ENCODE assay signal across 22 cellular contexts in genomic region chr19:50465000-50465399, GRCh38. TPM values are rescaled to one million over a fixed set of nuclear protein-coding genes. Genes with fewer than 3 reads are reported as not detected.
DNase-seq lines count a peak whose midpoint lies in the region; ATAC-seq, FAIRE-seq and TF ChIP-seq lines count a peak whose summit lies in the region.
"Had no signal": no experiment of that assay in that cellular context is flagged by ENCODE, and none has a peak within 500 bp of the region (broad histone marks: within the 10 kb centered on the region; RNA-seq: fewer than 3 reads in every experiment).

No MANE protein-coding gene starts in this region.

- H4K20me1 ChIP-seq in H1 (replicated peaks in 1 of 2; ENCODE audit: control insufficient read depth in 1 of 2, insufficient read depth in 2 of 2, low read length in 2 of 2): no peaks in the 10 kb centered on the region

- no peaks in the 10 kb centered on the region for H3K79me2 ChIP-seq in H1 (ENCODE audit: control insufficient read depth in 1 of 2, insufficient read depth in 2 of 2, low read length in 2 of 2)

- no peak overlapping the region for H2AK5ac ChIP-seq in H1 (ENCODE audit: low read depth, low read length)

- H3K27me3 ChIP-seq in H1 (replicated peaks in 1 of 4; ENCODE audit: control insufficient read depth in 3 of 4, extremely low read depth in 1 of 4, insufficient read depth in 3 of 4, low read length in 3 of 4) (no peaks in the 10 kb centered on the region; a peak in 1 of 7 replicates), right lobe of liver (no peaks in the 10 kb centered on the region), skeletal muscle tissue (ENCODE audit: control insufficient read depth in 3 of 3, insufficient read depth in 3 of 3, low read length in 3 of 3) (peaks cover under 1 to 11% (median 7%) of the 10 kb centered on the region in 3 donors)
- H3K27me3 ChIP-seq: BE2C had no signal

- no peak overlapping the region for H3K56ac ChIP-seq in H1 (replicated peaks; ENCODE audit: insufficient read length, low read depth, low read length)

- no peak overlapping the region for H3K18ac ChIP-seq in H1 (ENCODE audit: extremely low read depth, low read length)

- H3K36me3 ChIP-seq in H1 (ENCODE audit: control insufficient read depth in 2 of 4, insufficient read depth in 4 of 4, low read length in 3 of 4): no peaks in the 10 kb centered on the region
- no peaks in the 10 kb centered on the region for H3K36me3 ChIP-seq in right lobe of liver
- H3K36me3 ChIP-seq in skeletal muscle tissue (ENCODE audit: control insufficient read depth in 3 of 3, insufficient read depth in 3 of 3, low read length in 3 of 3): peaks cover 0 to 26% (median 23%) of the 10 kb centered on the region in 3 donors
- H3K36me3 ChIP-seq: BE2C had no signal

- H3K27ac ChIP-seq in H1 (ENCODE audit: low read depth, low read length) (no peak overlapping the region), right lobe of liver (no peak overlapping the region), skeletal muscle tissue (ENCODE audit: low read depth, low read length) (peak overlapping the region; percentile 47)
- H3K27ac ChIP-seq: KMS-11, RWPE1, SK-N-MC had no signal

- no peak for TF ChIP-seq POLR2A in H1 (IDR thresholded peaks at IDR 0.05; ENCODE audit: control extremely low read depth in 1 of 2, low read depth in 2 of 2, low read length in 2 of 2)
- TF ChIP-seq POLR2A in right lobe of liver (IDR thresholded peaks at IDR 0.05): no peak

- no peak overlapping the region for H2BK12ac ChIP-seq in H1 (ENCODE audit: low read depth, low read length)

- no peaks in the 10 kb centered on the region for H3K23me2 ChIP-seq in H1 (ENCODE audit: low read depth, low read length)

- peaks cover 0 to 8% (median 4%) of the 10 kb centered on the region in 4 experiments; a peak in 5 of 7 replicates for H3K4me1 ChIP-seq in H1 (replicated peaks in 1 of 4; ENCODE audit: control insufficient read depth in 3 of 4, insufficient read depth in 4 of 4, low read length in 3 of 4)
- H3K4me1 ChIP-seq in right lobe of liver: peaks cover 0 to 7% (median 0%) of the 10 kb centered on the region in 4 donors
- H3K4me1 ChIP-seq in skeletal muscle tissue (ENCODE audit: control insufficient read depth in 3 of 3, insufficient read depth in 3 of 3, low read length in 3 of 3): peaks cover 18 to 54% (median 28%) of the 10 kb centered on the region in 3 donors
- H3K4me1 ChIP-seq: BE2C had no signal

- TF ChIP-seq EP300 in H1 (IDR thresholded peaks at IDR 0.05; ENCODE audit: borderline replicate concordance in 1 of 2, low read depth in 2 of 2, low read length in 2 of 2): no peak

- no peak overlapping the region for H2AFZ ChIP-seq in H1 (ENCODE audit: low read length)

- whole genome bisulfite sequencing in H1 (ENCODE audit: extremely low coverage in 1 of 2, insufficient coverage in 1 of 2, insufficient read length in 1 of 2, insufficient replicate concordance in 2 of 2, low coverage in 1 of 2, low lambda C conversion rate in 2 of 2, missing lambda C conversion rate in 1 of 2), 2 experiments: 85% methylated on average over 6 of the region's 13 CpGs; no CpG with 5 or more reads in 1 of the 2 experiments
- WGBS in right lobe of liver (ENCODE audit: insufficient coverage, low coverage, low lambda C conversion rate, missing lambda C conversion rate): 26% methylated on average over 11 of the region's 13 CpGs

- H3K9ac ChIP-seq in H1 (replicated peaks in 1 of 4; ENCODE audit: extremely low read depth in 1 of 4, low read depth in 3 of 4, low read length in 3 of 4): no peak overlapping the region
- peak overlapping the region in 1 of 3 donors; percentile 50 for H3K9ac ChIP-seq in skeletal muscle tissue (ENCODE audit: low read depth in 1 of 3, low read length in 3 of 3)
- H3K9ac ChIP-seq: KMS-11 had no signal

- no peak overlapping the region for H3K4me2 ChIP-seq in H1 (ENCODE audit: insufficient read depth in 1 of 2, low read depth in 2 of 2, low read length in 2 of 2)
- H3K4me2 ChIP-seq: KMS-11 had no signal

- no peak for FAIRE-seq in H1 (lab: Jason Lieb, UNC)
- FAIRE-seq: A204.1, HTR-8/SVneo had no signal

- CTCF ChIA-PET in H1 (lab: Charles Lee; ENCODE audit: partially characterized antibody): interaction anchor here (0.7 to 4.0 kb wide), 15 partner anchors 9 to 205 kb away, joined by 3 to 19 read pairs (median 4); no protein-coding TSS in a partner anchor

- ATAC-seq in right lobe of liver (peak in 3 of 4 donors; percentile 26 to 61 (median 54)), HG02588 (IDR thresholded peaks at IDR 0.05; ENCODE audit: unreplicated experiment) (no peak)
- ATAC-seq: HCT116 had no signal

- H3K9me3 ChIP-seq in H1 (ENCODE audit: insufficient read depth in 2 of 2, low read depth in 1 of 2, low read length in 1 of 2) (no peaks in the 10 kb centered on the region), right lobe of liver (no peaks in the 10 kb centered on the region), skeletal muscle tissue (ENCODE audit: control insufficient read depth in 3 of 3, low read length in 3 of 3) (no peaks in the 10 kb centered on the region)
- H3K9me3 ChIP-seq: BE2C had no signal

- no peak overlapping the region for H2BK20ac ChIP-seq in H1 (ENCODE audit: low read length)

- no peak overlapping the region for H4K5ac ChIP-seq in H1 (ENCODE audit: insufficient read length, low read depth, low read length)

- no peak for DNase-seq in H1 (ENCODE audit: low read depth in 1 of 2, low spot score in 2 of 2)
- no peak for DNase-seq in right lobe of liver
- no peak for DNase-seq in dedifferentiated amniotic fluid mesenchymal stem cell (ENCODE audit: extremely low spot score)
- DNase-seq: BE2C, EL, GF-D8, GOT3, IMR-90, NCI-H1105 treated with DMSO at 0.1 percent for 48 hours, NCI-H2029 treated with DMSO at 0.1 percent for 48 hours, NCI-H226, NCI-H510A treated with DMSO at 0.1 percent for 48 hours, NCI-H748 treated with DMSO at 0.1 percent for 48 hours, SHP77 treated with DMSO at 0.1 percent for 48 hours had no signal

- H2BK15ac ChIP-seq in H1 (ENCODE audit: low read length): no peak overlapping the region

- H3K14ac ChIP-seq in H1 (ENCODE audit: insufficient read length): no peak overlapping the region

- H2BK120ac ChIP-seq in H1 (replicated peaks; ENCODE audit: low read depth, low read length): no peak overlapping the region

- H3K4me3 ChIP-seq in H1 (ENCODE audit: extremely low read depth in 1 of 4, insufficient read depth in 2 of 4, low read depth in 3 of 4, low read length in 4 of 4): no peak overlapping the region
- H3K4me3 ChIP-seq in right lobe of liver: no peak overlapping the region
- no peak overlapping the region for H3K4me3 ChIP-seq in skeletal muscle tissue (ENCODE audit: low read length in 3 of 3)
- H3K4me3 ChIP-seq: SK-N-MC had no signal

- no peak for TF ChIP-seq RAD21 in H1 (IDR thresholded peaks at IDR 0.05 in 1 of 2, conservative IDR thresholded peaks at IDR 0.05 in 1 of 2; ENCODE audit: low read depth in 2 of 2, low read length in 2 of 2)

- intact Hi-C loops in right lobe of liver (cut with DNase I): no loop called here

- peak overlapping the region; percentile 9 for H3K4ac ChIP-seq in H1 (replicated peaks; ENCODE audit: insufficient read length, low read depth, low read length)

- POLR2A ChIA-PET in H1 (lab: Charles Lee; ENCODE audit: partially characterized antibody): interaction anchor here (0.9 to 2.0 kb wide), 7 partner anchors 9 to 96 kb away, joined by 3 to 8 read pairs (median 4); no protein-coding TSS in a partner anchor

- TF ChIP-seq CTCF in H1 (IDR thresholded peaks at IDR 0.05; ENCODE audit: control extremely low read depth in 1 of 3, insufficient read depth in 1 of 3, low read depth in 1 of 3, low read length in 3 of 3) (no peak), right lobe of liver (IDR thresholded peaks at IDR 0.05) (no peak)

- H4K91ac ChIP-seq in H1 (replicated peaks; ENCODE audit: insufficient read length, low read length): no peak overlapping the region

- H3K23ac ChIP-seq in H1 (ENCODE audit: insufficient read length): no peak overlapping the region

- H4K8ac ChIP-seq in H1 (ENCODE audit: extremely low read depth, insufficient read depth, low read length): no peak overlapping the region

- H2BK5ac ChIP-seq in H1 (ENCODE audit: low read depth, low read length): no peak overlapping the region

- no peaks in the 10 kb centered on the region for H3K79me1 ChIP-seq in H1 (ENCODE audit: low read depth, low read length)

RNA-seq across cellular contexts. Expression of gene EMC10, which starts 11.3 kb away (rescaled TPM):
- 103 and 105 TPM in 2 replicates for total RNA-seq in H1 (2021; fragmentation: NEBNext Ultra II Directional; extraction: Animal tissue kit (Norgen Biotek cat#: 25700))
- polyA plus RNA-seq in H1 (2011; rRNA removed): 77.6 and 107 TPM in 2 replicates
- polyA plus RNA-seq in H1 (2011; cell fraction: cytosol; rRNA removed): 75.9 TPM
- polyA plus RNA-seq in H1 (2011; cell fraction: nucleus; rRNA removed): 70.6 TPM
- polyA plus RNA-seq in H1 (2012, experiment 1 of 2): 56.1 to 88.6 TPM (median 80.3 TPM) in 4 replicates
- 93.7 TPM for polyA plus RNA-seq in H1 (2012, experiment 2 of 2)
- 103 TPM for polyA plus RNA-seq in H1 (2013, experiment 1 of 2)
- polyA plus RNA-seq in H1 (2013, experiment 2 of 2): 124 TPM
- polyA minus RNA-seq in H1 (2011; rRNA and poly(A)+ RNA removed): 12.5 and 15.9 TPM in 2 replicates
- polyA minus RNA-seq in H1 (2011; cell fraction: cytosol; rRNA and poly(A)+ RNA removed): 45.6 TPM
- 21.1 TPM for polyA minus RNA-seq in H1 (2011; cell fraction: nucleus; rRNA and poly(A)+ RNA removed)
- total RNA-seq in right lobe of liver (10 to 100 TPM; 48.6 to 82.8 (median 74.2) TPM), skeletal muscle tissue (29.2 TPM)

RNA-seq across cellular contexts. Expression of gene GARIN5A, which starts 11.6 kb away (rescaled TPM):
- total RNA-seq in H1 (2021; fragmentation: NEBNext Ultra II Directional; extraction: Animal tissue kit (Norgen Biotek cat#: 25700)): 8.1 and 9.1 TPM in 2 replicates
- polyA plus RNA-seq in H1 (2011; rRNA removed): 18.5 and 31.5 TPM in 2 replicates
- polyA plus RNA-seq in H1 (2011; cell fraction: cytosol; rRNA removed): 17.2 TPM
- 18.7 TPM for polyA plus RNA-seq in H1 (2011; cell fraction: nucleus; rRNA removed)
- polyA plus RNA-seq in H1 (2012, experiment 1 of 2): 6.0 to 10.7 TPM (median 8.0 TPM) in 4 replicates
- 10.8 TPM for polyA plus RNA-seq in H1 (2012, experiment 2 of 2)
- polyA plus RNA-seq in H1 (2013, experiment 1 of 2): 10.7 TPM
- 10.1 TPM for polyA plus RNA-seq in H1 (2013, experiment 2 of 2)
- 1.7 and 2.5 TPM in 2 replicates for polyA minus RNA-seq in H1 (2011; rRNA and poly(A)+ RNA removed)
- polyA minus RNA-seq in H1 (2011; cell fraction: cytosol; rRNA and poly(A)+ RNA removed): 5.8 TPM
- 4.2 TPM for polyA minus RNA-seq in H1 (2011; cell fraction: nucleus; rRNA and poly(A)+ RNA removed)
- 1 to 10 TPM in 5 of 6 experiments, under 1 TPM in 1; 0.68 to 2.3 (median 1.5) TPM for total RNA-seq in right lobe of liver
- 0.52 TPM for total RNA-seq in skeletal muscle tissue
- total RNA-seq: IMR-90 had no signal

RNA-seq across cellular contexts. Expression of gene MYBPC2, which starts 32.3 kb away (rescaled TPM):
- total RNA-seq in H1 (2021; fragmentation: NEBNext Ultra II Directional; extraction: Animal tissue kit (Norgen Biotek cat#: 25700)): 3.1 and 4.1 TPM in 2 replicates
- polyA plus RNA-seq in H1 (2011; rRNA removed): 1.8 and 2.7 TPM in 2 replicates
- polyA plus RNA-seq in H1 (2011; cell fraction: cytosol; rRNA removed): 3.3 TPM
- polyA plus RNA-seq in H1 (2011; cell fraction: nucleus; rRNA removed): 8.8 TPM
- 1.9 to 7.3 TPM (median 5.3 TPM) in 4 replicates for polyA plus RNA-seq in H1 (2012, experiment 1 of 2)
- 1.5 TPM for polyA plus RNA-seq in H1 (2012, experiment 2 of 2)
- 2.8 TPM for polyA plus RNA-seq in H1 (2013, experiment 1 of 2)
- 3.1 TPM for polyA plus RNA-seq in H1 (2013, experiment 2 of 2)
- 2.0 and 2.5 TPM in 2 replicates for polyA minus RNA-seq in H1 (2011; rRNA and poly(A)+ RNA removed)
- 1.3 TPM for polyA minus RNA-seq in H1 (2011; cell fraction: cytosol; rRNA and poly(A)+ RNA removed)
- 2.8 TPM for polyA minus RNA-seq in H1 (2011; cell fraction: nucleus; rRNA and poly(A)+ RNA removed)
- total RNA-seq in right lobe of liver (under 1 TPM in 3 of 6 experiments, not detected in 3; 0.12 to 0.56 (median 0.30) TPM), skeletal muscle tissue (119 TPM)
- total RNA-seq: IMR-90 had no signal
- polyA plus RNA-seq: IMR-90 had no signal

RNA-seq across cellular contexts. Expression of gene JOSD2, which starts 46.0 kb away (rescaled TPM):
- 1.9 and 3.6 TPM in 2 replicates for total RNA-seq in H1 (2021; fragmentation: NEBNext Ultra II Directional; extraction: Animal tissue kit (Norgen Biotek cat#: 25700))
- 5.6 and 6.6 TPM in 2 replicates for polyA plus RNA-seq in H1 (2011; rRNA removed)
- polyA plus RNA-seq in H1 (2011; cell fraction: cytosol; rRNA removed): 5.1 TPM
- 3.1 TPM for polyA plus RNA-seq in H1 (2011; cell fraction: nucleus; rRNA removed)
- polyA plus RNA-seq in H1 (2012, experiment 1 of 2): 3.2 to 5.8 TPM (median 4.1 TPM) in 4 replicates
- polyA plus RNA-seq in H1 (2012, experiment 2 of 2): 6.1 TPM
- 1.4 TPM for polyA plus RNA-seq in H1 (2013, experiment 1 of 2)
- polyA plus RNA-seq in H1 (2013, experiment 2 of 2): 2.0 TPM
- 0.22 and 0.24 TPM in 2 replicates for polyA minus RNA-seq in H1 (2011; rRNA and poly(A)+ RNA removed)
- 3.0 TPM for polyA minus RNA-seq in H1 (2011; cell fraction: cytosol; rRNA and poly(A)+ RNA removed)
- polyA minus RNA-seq in H1 (2011; cell fraction: nucleus; rRNA and poly(A)+ RNA removed): 3.1 TPM
- 10 to 100 TPM; 15.0 to 27.5 (median 19.1) TPM for total RNA-seq in right lobe of liver
- 13.0 TPM for total RNA-seq in skeletal muscle tissue

RNA-seq across cellular contexts. Expression of gene SPIB, which starts 46.3 kb away (rescaled TPM):
- total RNA-seq in H1 (2021; fragmentation: NEBNext Ultra II Directional; extraction: Animal tissue kit (Norgen Biotek cat#: 25700)): 9.6 and 11.1 TPM in 2 replicates
- polyA plus RNA-seq in H1 (2011; rRNA removed): 11.8 and 17.4 TPM in 2 replicates
- 6.7 TPM for polyA plus RNA-seq in H1 (2011; cell fraction: cytosol; rRNA removed)
- polyA plus RNA-seq in H1 (2011; cell fraction: nucleus; rRNA removed): 11.2 TPM
- polyA plus RNA-seq in H1 (2012, experiment 1 of 2): 6.5 to 13.3 TPM (median 10.4 TPM) in 4 replicates
- polyA plus RNA-seq in H1 (2012, experiment 2 of 2): 7.3 TPM
- polyA plus RNA-seq in H1 (2013, experiment 1 of 2): 13.0 TPM
- polyA plus RNA-seq in H1 (2013, experiment 2 of 2): 14.7 TPM
- polyA minus RNA-seq in H1 (2011; rRNA and poly(A)+ RNA removed): 3.5 and 5.2 TPM in 2 replicates
- polyA minus RNA-seq in H1 (2011; cell fraction: cytosol; rRNA and poly(A)+ RNA removed): 3.7 TPM
- polyA minus RNA-seq in H1 (2011; cell fraction: nucleus; rRNA and poly(A)+ RNA removed): 2.6 TPM
- under 1 TPM in 1 of 6 experiments, not detected in 5; 0.51 TPM for total RNA-seq in right lobe of liver
- total RNA-seq in skeletal muscle tissue: under 0.01 TPM
- total RNA-seq: IMR-90 had no signal
- polyA plus RNA-seq: IMR-90 had no signal

Comparison
In these comparisons a context has a peak if more than half of its experiments do, and no peak if none do; other contexts are left out.
1. RNA of gene MYBPC2, which starts 32.3 kb away (total RNA-seq): 119 TPM in skeletal muscle tissue (single experiment); 3.1 to 4.1 TPM in H1 and 0.12 to 0.56 TPM in right lobe of liver; every median in the first group is over 10 times any median in the second.